In the genomic region with DNA sequence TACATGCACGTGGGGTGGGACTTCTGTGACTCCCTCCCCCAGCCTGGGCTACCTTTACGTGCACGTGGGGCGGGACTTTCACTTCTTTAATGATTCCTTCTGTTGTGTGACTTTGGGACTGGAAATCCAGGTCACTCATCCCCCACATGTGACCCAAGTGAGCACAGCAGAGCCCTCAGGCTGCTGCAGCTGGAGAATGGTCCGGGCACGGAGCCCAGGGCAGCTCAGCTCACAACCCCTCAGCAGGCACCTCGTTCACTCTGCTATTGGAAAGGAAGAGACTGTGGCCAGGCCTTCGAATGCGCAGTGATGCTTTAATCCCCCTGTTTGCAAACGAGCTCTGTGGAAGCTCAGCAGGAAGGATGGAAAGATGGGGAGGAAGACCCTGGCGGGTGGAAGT, we compare ENCODE assay signal across 1 cellular context.
TF ChIP-seq lines count a peak whose summit lies in the region.

No MANE protein-coding gene starts in this region.

TF ChIP-seq in H1, 55 proteins besides CTCF, POLR2A, EP300 and RAD21:
- TF ChIP-seq HDAC2 (IDR thresholded peaks at IDR 0.05; ENCODE audit: borderline replicate concordance in 1 of 2, low read depth in 2 of 2, low read length in 2 of 2) (no peak), SIX5 (IDR thresholded peaks at IDR 0.05; ENCODE audit: low read depth, low read length) (no peak), RBBP5 (IDR thresholded peaks at IDR 0.05; ENCODE audit: borderline replicate concordance, low read depth, low read length) (no peak), BCL11A (IDR thresholded peaks at IDR 0.05; ENCODE audit: low read depth in 2 of 2, low read length in 2 of 2) (no peak), ZNF274 (IDR thresholded peaks at IDR 0.05; ENCODE audit: borderline replicate concordance, extremely low read depth, low read length) (no peak), CBX8 (IDR thresholded peaks at IDR 0.05; ENCODE audit: borderline replicate concordance, low read depth, low read length) (no peak), TAF7 (optimal IDR thresholded peaks at IDR 0.05; ENCODE audit: borderline replicate concordance, low read depth, low read length) (no peak), TEAD4 (IDR thresholded peaks at IDR 0.05; ENCODE audit: low read depth, low read length) (no peak), CBX5 (IDR thresholded peaks at IDR 0.05; ENCODE audit: low read depth, low read length) (no peak), BACH1 (IDR thresholded peaks at IDR 0.05; ENCODE audit: low read length) (no peak), SIN3A (conservative IDR thresholded peaks at IDR 0.05 in 1 of 2, IDR thresholded peaks at IDR 0.05 in 1 of 2; ENCODE audit: low read depth in 1 of 2, low read length in 2 of 2) (no peak), YY1 (IDR thresholded peaks at IDR 0.05; ENCODE audit: low read depth, low read length) (no peak), CHD1 (IDR thresholded peaks at IDR 0.05; ENCODE audit: low read depth, low read length) (no peak), TAF1 (IDR thresholded peaks at IDR 0.05; ENCODE audit: low read depth, low read length) (no peak), GTF2F1 (IDR thresholded peaks at IDR 0.05; ENCODE audit: borderline replicate concordance, low read depth, low read length) (no peak), SP4 (IDR thresholded peaks at IDR 0.05; ENCODE audit: low read length) (no peak)
- TF ChIP-seq, protein P1, sequence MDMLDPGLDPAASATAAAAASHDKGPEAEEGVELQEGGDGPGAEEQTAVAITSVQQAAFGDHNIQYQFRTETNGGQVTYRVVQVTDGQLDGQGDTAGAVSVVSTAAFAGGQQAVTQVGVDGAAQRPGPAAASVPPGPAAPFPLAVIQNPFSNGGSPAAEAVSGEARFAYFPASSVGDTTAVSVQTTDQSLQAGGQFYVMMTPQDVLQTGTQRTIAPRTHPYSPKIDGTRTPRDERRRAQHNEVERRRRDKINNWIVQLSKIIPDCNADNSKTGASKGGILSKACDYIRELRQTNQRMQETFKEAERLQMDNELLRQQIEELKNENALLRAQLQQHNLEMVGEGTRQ (IDR thresholded peaks at IDR 0.05; ENCODE audit: low read length): no peak
- TF ChIP-seq, protein P2, sequence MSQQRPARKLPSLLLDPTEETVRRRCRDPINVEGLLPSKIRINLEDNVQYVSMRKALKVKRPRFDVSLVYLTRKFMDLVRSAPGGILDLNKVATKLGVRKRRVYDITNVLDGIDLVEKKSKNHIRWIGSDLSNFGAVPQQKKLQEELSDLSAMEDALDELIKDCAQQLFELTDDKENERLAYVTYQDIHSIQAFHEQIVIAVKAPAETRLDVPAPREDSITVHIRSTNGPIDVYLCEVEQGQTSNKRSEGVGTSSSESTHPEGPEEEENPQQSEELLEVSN (IDR thresholded peaks at IDR 0.05): no peak
